28 cellular contexts compared by ENCODE assay signal in the genomic region with DNA sequence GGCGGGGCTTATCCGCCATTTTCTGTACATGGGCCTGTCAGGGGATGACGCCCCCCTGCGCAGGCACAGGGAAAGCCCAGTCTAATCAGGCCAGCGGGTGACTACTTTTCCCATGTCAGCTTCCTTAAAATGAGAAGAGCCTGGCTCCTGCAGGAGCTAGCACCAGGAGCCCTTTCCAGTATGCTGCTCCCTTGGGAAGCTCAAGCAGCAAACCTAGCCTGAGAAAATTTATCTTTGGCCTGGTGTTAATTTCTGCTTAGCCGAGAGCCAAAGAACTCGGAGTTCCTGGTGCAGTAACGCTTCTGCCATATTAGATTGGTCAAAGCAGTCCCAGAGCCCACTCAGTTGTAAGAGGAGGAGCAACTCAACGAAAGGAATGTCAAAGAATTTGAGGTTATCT.
"Had no signal": no experiment of that assay in that cellular context is flagged by ENCODE, and none has a peak within 500 bp of the region (broad histone marks: within the 10 kb centered on the region; RNA-seq: fewer than 3 reads in every experiment).

No MANE protein-coding gene starts in this region.

- H3K27ac ChIP-seq: pancreas, prostate gland, right lobe of liver, thyroid gland, transverse colon, upper lobe of left lung, vagina had no signal

- H3K4me3 ChIP-seq: lung, mucosa of descending colon, pancreas, prostate gland, right lobe of liver, smooth muscle cell, thyroid gland, transverse colon, upper lobe of left lung, vagina had no signal

- DNase-seq: hippocampal formation; kidney glomerular epithelial cell; left cardiac atrium; mesendoderm; midbrain; mucosa of descending colon; naive thymus-derived CD4-positive, alpha-beta T cell; pancreas; posterior cingulate gyrus; retina; right lobe of liver; stimulated activated CD4-positive, alpha-beta T cell treated with anti-CD3 and anti-CD28 coated beads, Interleukin-1b, Interleukin-23, amount 100 ng/mL, for 48 hours; stimulated activated CD4-positive, alpha-beta T cell treated with anti-CD3 and anti-CD28 coated beads, Interleukin-2, amount 100 ng/mL, for 48 hours; stimulated activated CD4-positive, alpha-beta T cell treated with anti-CD3 and anti-CD28 coated beads, Interleukin-4, amount 100 ng/mL, for 4 hours; stimulated activated CD8-positive, alpha-beta memory T cell treated with anti-CD3 and anti-CD28 coated beads, Interleukin-4, amount 100 ng/mL, for 48 hours; stimulated activated naive CD4-positive, alpha-beta T cell treated with Interleukin-2 at 50 U/mL for 16 hours; stimulated activated naive CD8-positive, alpha-beta T cell treated with anti-CD3 and anti-CD28 coated beads, Interleukin-15, amount 100 ng/mL, for 72 hours; substantia nigra; thyroid gland; transverse colon had no signal

- H3K27me3 ChIP-seq: pancreas, right lobe of liver, thyroid gland, transverse colon, upper lobe of left lung, vagina had no signal

- H3K36me3 ChIP-seq: pancreas, prostate gland, right lobe of liver, thyroid gland, transverse colon, upper lobe of left lung, vagina had no signal

- H3K9me3 ChIP-seq: mucosa of descending colon, pancreas, prostate gland, right lobe of liver, thyroid gland, transverse colon, upper lobe of left lung, vagina had no signal

- H3K4me1 ChIP-seq: pancreas, prostate gland, thyroid gland, transverse colon, upper lobe of left lung, vagina had no signal

- ATAC-seq: left lobe of liver; mucosa of descending colon; naive thymus-derived CD4-positive, alpha-beta T cell; natural killer cell treated with Interleukin-12 subunit alpha and Interleukin-12 subunit beta and Interleukin-15 and Interleukin-18, amount 100 ng/mL, for 72 hours; pancreas; right lobe of liver; stimulated activated memory B cell treated with anti-CD40 and anti-IgM and Interleukin-4, amounts not matched to agents 10 μg/mL and 1 μg/mL and 100 μg/mL, for 72 hours; stimulated activated naive CD8-positive, alpha-beta T cell treated with anti-CD3 and anti-CD28 coated beads, Interleukin-15, amount 100 ng/mL, for 72 hours had no signal
